23 cellular contexts compared by ENCODE assay signal in the genomic region with DNA sequence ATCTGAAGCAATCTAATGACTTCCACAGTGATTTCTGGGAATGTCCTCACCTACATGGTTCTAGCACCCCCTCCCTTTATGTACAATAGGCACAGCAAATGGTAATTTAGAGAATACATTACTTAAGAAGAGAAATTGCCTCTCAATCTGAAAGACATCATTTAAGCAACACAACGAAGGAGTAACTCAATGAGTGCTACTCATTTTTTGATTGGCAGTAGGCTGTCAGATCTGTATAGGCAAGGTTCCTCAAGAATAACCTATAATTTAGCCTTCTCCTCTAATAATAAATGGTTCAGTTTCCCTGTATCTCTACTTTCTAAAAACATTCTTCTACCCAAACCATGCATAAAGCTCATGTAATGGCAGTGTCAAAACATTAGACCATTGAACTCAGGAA.
"Had no signal": no experiment of that assay in that cellular context is flagged by ENCODE, and none has a peak within 500 bp of the region (broad histone marks: within the 10 kb centered on the region; RNA-seq: fewer than 3 reads in every experiment).

No MANE protein-coding gene starts in this region.

- H3K4me1 ChIP-seq: stomach, testis, thyroid gland, transverse colon, upper lobe of left lung had no signal

- H3K4me3 ChIP-seq: left lung, lung, ovary, right atrium auricular region, skin epidermis, stomach, testis, thyroid gland, transverse colon, upper lobe of left lung had no signal

- DNase-seq: hippocampal formation; kidney; left colon; left lung; mesendoderm; naive B cell; natural killer cell; nephron progenitor cell; ovary; stimulated activated CD4-positive, alpha-beta T cell treated with anti-CD3 and anti-CD28 coated beads, Interleukin-12 subunit alpha, Interleukin-12 subunit beta, amount 100 ng/mL, for 4 hours; stimulated activated CD4-positive, alpha-beta T cell treated with anti-CD3 and anti-CD28 coated beads, Interleukin-15, amount 100 ng/mL, for 24 hours; stimulated activated CD4-positive, alpha-beta T cell treated with anti-CD3 and anti-CD28 coated beads, Interleukin-2, amount 100 ng/mL, for 24 hours; stimulated activated CD4-positive, alpha-beta T cell treated with anti-CD3 and anti-CD28 coated beads, Interleukin-4, amount 100 ng/mL, for 1 hour; stimulated activated naive B cell treated with anti-CD40 and anti-IgM and Interleukin-4, amounts not matched to agents 10 μg/mL and 1 μg/mL and 100 μg/mL, for 72 hours; stimulated activated naive CD8-positive, alpha-beta T cell treated with anti-CD3 and anti-CD28 coated beads, Interleukin-15, Interleukin-2, amounts not matched to agents 100 U/mL and 50 U/mL, for 24 hours; stomach; testis; thyroid gland; transverse colon; upper lobe of left lung had no signal

- H3K27me3 ChIP-seq: left lung, ovary, right atrium auricular region, stomach, testis, thyroid gland, transverse colon, upper lobe of left lung had no signal

- H3K27ac ChIP-seq: left lung, ovary, skin epidermis, stomach, testis, thyroid gland, transverse colon, upper lobe of left lung had no signal

- H3K9me3 ChIP-seq: left lung, ovary, right atrium auricular region, stomach, testis, thyroid gland, transverse colon, upper lobe of left lung had no signal

- H3K36me3 ChIP-seq: left lung, ovary, right atrium auricular region, stomach, thyroid gland, transverse colon, upper lobe of left lung had no signal
